Comparison of ENCODE assay signal across 14 cellular contexts in genomic region chr9:131633491-131634031, GRCh38.
DNase-seq lines count a peak whose midpoint lies in the region; ATAC-seq and TF ChIP-seq lines count a peak whose summit lies in the region.
"Had no signal": no experiment of that assay in that cellular context is flagged by ENCODE, and none has a peak within 500 bp of the region (broad histone marks: within the 10 kb centered on the region; RNA-seq: fewer than 3 reads in every experiment).

No MANE protein-coding gene starts in this region.

- H3K36me3 Mint-ChIP-seq in activated CD8-positive, alpha-beta T cell treated with anti-CD3 and anti-CD28 coated beads for 36 hours (ENCODE audit: low read depth), result peaks cover 40% of the 10 kb centered on the region
- peaks cover 57% of the 10 kb centered on the region for H3K36me3 Mint-ChIP-seq in activated CD8-positive, alpha-beta T cell treated with anti-CD3 and anti-CD28 coated beads, Interleukin-2, amount 10 ng/mL, durations not matched to agents 7 days and 5 days (ENCODE audit: low read depth)

- H3K27me3 ChIP-seq in suprapubic skin, result no peaks in the 10 kb centered on the region

- CTCF ChIA-PET in activated CD8-positive, alpha-beta T cell treated with anti-CD3 and anti-CD28 coated beads for 36 hours (lab: Charles Lee), result interaction anchor here (0.9 to 1.5 kb wide), 4 partner anchors 23 to 107 kb away, joined by 3 read pairs; no protein-coding TSS in a partner anchor
- CTCF ChIA-PET in activated CD8-positive, alpha-beta T cell treated with anti-CD3 and anti-CD28 coated beads, Interleukin-2, amount 10 ng/mL, durations not matched to agents 7 days and 5 days (lab: Charles Lee), result interaction anchor here (0.8 kb wide), 1 partner anchor 8 kb away, joined by 3 read pairs; no protein-coding TSS in a partner anchor

- POLR2A ChIA-PET in activated CD8-positive, alpha-beta T cell treated with anti-CD3 and anti-CD28 coated beads for 36 hours (lab: Charles Lee), result no interaction called here
- POLR2A ChIA-PET in activated CD8-positive, alpha-beta T cell treated with anti-CD3 and anti-CD28 coated beads, Interleukin-2, amount 10 ng/mL, durations not matched to agents 7 days and 5 days (lab: Charles Lee), result no interaction called here

- no peaks in the 10 kb centered on the region for H3K9me3 Mint-ChIP-seq in activated CD8-positive, alpha-beta T cell treated with anti-CD3 and anti-CD28 coated beads for 36 hours
- H3K9me3 Mint-ChIP-seq in activated CD8-positive, alpha-beta T cell treated with anti-CD3 and anti-CD28 coated beads, Interleukin-2, amount 10 ng/mL, durations not matched to agents 7 days and 5 days (ENCODE audit: insufficient read depth), result no peaks in the 10 kb centered on the region
- H3K9me3 Mint-ChIP-seq: stimulated activated effector memory CD8-positive, alpha-beta T cell treated with anti-CD3 and anti-CD28 coated beads, Interleukin-12 subunit alpha, Interleukin-12 subunit beta, amount 100 ng/mL, for 72 hours had no signal

- no peak for TF ChIP-seq CTCF in activated CD8-positive, alpha-beta T cell treated with anti-CD3 and anti-CD28 coated beads for 36 hours (IDR thresholded peaks at IDR 0.05)
- no peak for TF ChIP-seq CTCF in suprapubic skin (IDR thresholded peaks at IDR 0.05)

- intact Hi-C loops in activated CD8-positive, alpha-beta T cell treated with anti-CD3 and anti-CD28 coated beads for 36 hours (cut with micrococcal nuclease), result no loop called here

- no peak for TF ChIP-seq EP300 in suprapubic skin (IDR thresholded peaks at IDR 0.05)

- H3K9me3 ChIP-seq in suprapubic skin, result no peaks in the 10 kb centered on the region
- H3K9me3 ChIP-seq: prostate gland had no signal

- H3K27me3 Mint-ChIP-seq in activated CD8-positive, alpha-beta T cell treated with anti-CD3 and anti-CD28 coated beads for 36 hours, result no peaks in the 10 kb centered on the region
- no peaks in the 10 kb centered on the region for H3K27me3 Mint-ChIP-seq in activated CD8-positive, alpha-beta T cell treated with anti-CD3 and anti-CD28 coated beads, Interleukin-2, amount 10 ng/mL, durations not matched to agents 7 days and 5 days (ENCODE audit: low read depth)

- H3K4me3 Mint-ChIP-seq in activated CD8-positive, alpha-beta T cell treated with anti-CD3 and anti-CD28 coated beads for 36 hours, result no peak overlapping the region
- no peak overlapping the region for H3K4me3 Mint-ChIP-seq in activated CD8-positive, alpha-beta T cell treated with anti-CD3 and anti-CD28 coated beads, Interleukin-2, amount 10 ng/mL, durations not matched to agents 7 days and 5 days
- H3K4me3 Mint-ChIP-seq: stimulated activated effector memory CD8-positive, alpha-beta T cell treated with anti-CD3 and anti-CD28 coated beads, Interleukin-12 subunit alpha, Interleukin-12 subunit beta, amount 100 ng/mL, for 72 hours had no signal

- H3K4me1 ChIP-seq in suprapubic skin, result peaks cover 36% of the 10 kb centered on the region

- H3K4me1 Mint-ChIP-seq in activated CD8-positive, alpha-beta T cell treated with anti-CD3 and anti-CD28 coated beads for 36 hours (ENCODE audit: low read depth), result peaks cover 45% of the 10 kb centered on the region
- peaks cover 44% of the 10 kb centered on the region for H3K4me1 Mint-ChIP-seq in activated CD8-positive, alpha-beta T cell treated with anti-CD3 and anti-CD28 coated beads, Interleukin-2, amount 10 ng/mL, durations not matched to agents 7 days and 5 days (ENCODE audit: low read depth)

- 64% methylated on average over 9 of the region's 9 CpGs for WGBS in suprapubic skin

- peak overlapping the region; percentile 6 for H3K27ac Mint-ChIP-seq in activated CD8-positive, alpha-beta T cell treated with anti-CD3 and anti-CD28 coated beads for 36 hours
- H3K27ac Mint-ChIP-seq in activated CD8-positive, alpha-beta T cell treated with anti-CD3 and anti-CD28 coated beads, Interleukin-2, amount 10 ng/mL, durations not matched to agents 7 days and 5 days, result no peak overlapping the region
- H3K27ac Mint-ChIP-seq: stimulated activated effector memory CD8-positive, alpha-beta T cell treated with anti-CD3 and anti-CD28 coated beads, Interleukin-12 subunit alpha, Interleukin-12 subunit beta, amount 100 ng/mL, for 72 hours had no signal

- no peak for ATAC-seq in activated CD8-positive, alpha-beta T cell treated with anti-CD3 and anti-CD28 coated beads for 36 hours
- ATAC-seq in activated CD8-positive, alpha-beta T cell treated with anti-CD3 and anti-CD28 coated beads, Interleukin-2, amount 10 ng/mL, durations not matched to agents 7 days and 5 days, result no peak
- peak; percentile 76 for ATAC-seq in esophagus mucosa
- no peak for ATAC-seq in HG03442 (IDR thresholded peaks at IDR 0.05; ENCODE audit: unreplicated experiment)
- ATAC-seq: Panc1; stimulated activated effector memory CD8-positive, alpha-beta T cell treated with anti-CD3 and anti-CD28 coated beads, Interleukin-12 subunit alpha, Interleukin-12 subunit beta, amount 100 ng/mL, for 72 hours had no signal

- peaks cover 17% of the 10 kb centered on the region for H3K36me3 ChIP-seq in suprapubic skin
- H3K36me3 ChIP-seq: prostate gland had no signal

- H3K27ac ChIP-seq in suprapubic skin, result peak overlapping the region; percentile 42

- no peak for DNase-seq in activated CD8-positive, alpha-beta T cell treated with anti-CD3 and anti-CD28 coated beads for 36 hours
- DNase-seq in activated CD8-positive, alpha-beta T cell treated with anti-CD3 and anti-CD28 coated beads, Interleukin-2, amount 10 ng/mL, durations not matched to agents 7 days and 5 days, result no peak
- DNase-seq in SHP77 treated with DMSO at 0.1 percent for 48 hours (lab: John Stamatoyannopoulos, UW), result peak; percentile 32
- no peak for DNase-seq in suprapubic skin (ENCODE audit: low spot score in 2 of 2)
- DNase-seq in hippocampal formation (lab: John Stamatoyannopoulos, UW), result no peak
- DNase-seq in C1 segment of cervical spinal cord (lab: John Stamatoyannopoulos, UW), result no peak
- DNase-seq: HCEC 1CT, KG1, T1000 had no signal

- TF ChIP-seq POLR2A in suprapubic skin (IDR thresholded peaks at IDR 0.05), result no peak

- no peak overlapping the region for H3K4me3 ChIP-seq in suprapubic skin
- H3K4me3 ChIP-seq: prostate gland had no signal
